In the genomic region with DNA sequence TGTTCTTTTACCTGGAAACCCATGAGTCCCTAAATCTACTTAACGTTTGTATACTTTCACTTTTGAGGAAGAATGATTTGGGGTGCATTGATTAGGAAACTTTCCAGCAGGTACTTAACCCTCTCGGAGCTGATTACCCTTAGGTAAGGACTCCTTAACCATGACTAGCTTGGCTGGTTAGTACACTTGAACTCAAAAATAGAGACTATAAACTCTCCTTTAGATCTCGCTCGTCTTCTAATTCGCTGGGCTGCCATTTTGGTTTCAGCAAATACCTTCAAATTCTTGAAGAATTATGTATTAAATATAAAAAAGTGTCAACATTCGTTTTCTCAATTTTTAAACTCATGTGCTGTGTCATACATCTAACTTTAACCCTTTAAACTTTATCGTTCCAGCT, we compare ENCODE assay signal across 8 cellular contexts. TPM values are rescaled to one million over a fixed set of nuclear protein-coding genes. Genes with fewer than 3 reads are reported as not detected.
A peak's percentile ranks its signal among the peaks of the same experiment; 100 is the strongest.
DNase-seq lines count a peak whose midpoint lies in the region; ATAC-seq, FAIRE-seq and TF ChIP-seq lines count a peak whose summit lies in the region.

No MANE protein-coding gene starts in this region.

- H3K4me2 ChIP-seq in BLaER1 = peak overlapping the region; percentile 82

- H3K4me3 ChIP-seq in BLaER1 = peak overlapping the region; percentile 97

- peak overlapping the region; percentile 99 for H3K9ac ChIP-seq in BLaER1

- no peaks in the 10 kb centered on the region for H3K36me3 ChIP-seq in BLaER1
- H3K36me3 ChIP-seq in KOPT-K1 (ENCODE audit: insufficient read depth, low read length) = 0 out of 2 replicates have a peak, but pooled peaks cover 12% of the 10 kb centered on the region

- no peak for TF ChIP-seq CTCF in natural killer cell (IDR thresholded peaks at IDR 0.05)

- no peak for FAIRE-seq in frontal cortex (lab: Jason Lieb, UNC)

- peaks cover 39% of the 10 kb centered on the region for H3K4me1 ChIP-seq in BLaER1

- H3K27ac Mint-ChIP-seq in central memory CD8-positive, alpha-beta T cell (ENCODE audit: low read depth) = peak overlapping the region; percentile 95
- peak overlapping the region; percentile 95 to 97 for H3K27ac Mint-ChIP-seq in natural killer cell

- H4K20me1 ChIP-seq in BLaER1 = peaks cover 85% of the 10 kb centered on the region

- ATAC-seq in central memory CD8-positive, alpha-beta T cell (replicated peaks; ENCODE audit: extremely low read depth, poor library complexity, severe bottlenecking) = no peak
- ATAC-seq in natural killer cell = no peak
- ATAC-seq in HG03432 (IDR thresholded peaks at IDR 0.05; ENCODE audit: unreplicated experiment) = no peak

- H3K27ac ChIP-seq in BLaER1 (peak overlapping the region; percentile 100; the same call in 1 of the 2 replicates), KOPT-K1 (ENCODE audit: low read depth, low read length, poor library complexity, severe bottlenecking) (peak overlapping the region; percentile 94)

- H3K4me1 Mint-ChIP-seq in central memory CD8-positive, alpha-beta T cell = peaks cover 28% of the 10 kb centered on the region
- peaks cover 23 to 67% of the 10 kb centered on the region in 2 donors for H3K4me1 Mint-ChIP-seq in natural killer cell

- H3K27me3 ChIP-seq in BLaER1 = peaks cover 73% of the 10 kb centered on the region

- H3K27me3 Mint-ChIP-seq in central memory CD8-positive, alpha-beta T cell = no peaks in the 10 kb centered on the region
- no peaks in the 10 kb centered on the region for H3K27me3 Mint-ChIP-seq in natural killer cell (ENCODE audit: low read depth in 2 of 2)

- intact Hi-C loops in natural killer cell (cut with micrococcal nuclease) = loop anchor here (10.0 kb wide), 2 partner anchors 352 to 442 kb away; a partner anchor contains a TSS

- H3K4me3 Mint-ChIP-seq in central memory CD8-positive, alpha-beta T cell = peak overlapping the region; percentile 91
- H3K4me3 Mint-ChIP-seq in natural killer cell = peak overlapping the region; percentile 93

- peaks cover 33% of the 10 kb centered on the region for H3K36me3 Mint-ChIP-seq in central memory CD8-positive, alpha-beta T cell (ENCODE audit: insufficient read depth)
- H3K36me3 Mint-ChIP-seq in natural killer cell = no peaks in the 10 kb centered on the region

- DNase-seq in central memory CD8-positive, alpha-beta T cell (ENCODE audit: low spot score in 2 of 2) = no peak
- DNase-seq in natural killer cell (no peak), germinal center (ENCODE audit: low spot score) (no peak), frontal cortex (ENCODE audit: low spot score in 2 of 2) (no peak)
- DNase-seq in stimulated activated CD4-positive, alpha-beta T cell treated with anti-CD3 and anti-CD28 coated beads, Interleukin-15, amount 100 ng/mL, for 24 hours = no peak

- H3K9me3 ChIP-seq in BLaER1 (no peaks in the 10 kb centered on the region), KOPT-K1 (ENCODE audit: insufficient read depth, low read length, poor library complexity, severe bottlenecking) (no peaks in the 10 kb centered on the region)

- H3K9me3 Mint-ChIP-seq in central memory CD8-positive, alpha-beta T cell = no peaks in the 10 kb centered on the region
- no peaks in the 10 kb centered on the region for H3K9me3 Mint-ChIP-seq in natural killer cell

RNA-seq across cellular contexts. Expression of a gene that starts 2.0 kb away (rescaled TPM):
- 10 to 100 TPM; 76.3 to 87.4 (median 81.9) TPM for total RNA-seq in natural killer cell
- 174 TPM for total RNA-seq in frontal cortex
